ENCODE assay signal across 16 cellular contexts in the genomic region with DNA sequence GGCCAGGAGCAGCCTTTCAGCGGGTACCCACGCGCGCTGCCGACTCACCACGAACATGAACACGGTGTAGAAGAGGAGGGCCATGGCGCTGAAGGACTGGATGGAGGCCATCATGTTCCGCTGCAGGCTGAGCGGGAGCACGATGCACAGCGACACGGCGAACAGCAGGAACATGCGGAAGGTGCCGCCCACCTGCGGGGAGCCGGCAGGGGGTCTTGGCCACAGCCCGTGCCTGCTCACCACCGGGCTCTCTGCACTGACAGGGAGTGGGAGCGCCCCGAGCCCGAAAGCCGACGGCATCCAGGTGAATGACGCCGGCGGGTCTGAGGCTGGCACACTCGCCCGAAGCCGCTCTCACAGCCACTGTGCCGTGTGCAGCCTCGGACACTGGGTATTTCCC. TPM values are rescaled to one million over a fixed set of nuclear protein-coding genes. Genes with fewer than 3 reads are reported as not detected.
DNase-seq lines count a peak whose midpoint lies in the region; ATAC-seq, FAIRE-seq and TF ChIP-seq lines count a peak whose summit lies in the region.
"Had no signal": no experiment of that assay in that cellular context is flagged by ENCODE, and none has a peak within 500 bp of the region (broad histone marks: within the 10 kb centered on the region; RNA-seq: fewer than 3 reads in every experiment).

No MANE protein-coding gene starts in this region.

- intact Hi-C loops in kidney (cut with DNase I): no loop called here

- no peak overlapping the region for H3K4me3 ChIP-seq in kidney (ENCODE audit: low read length in 2 of 2)
- H3K4me3 ChIP-seq: K562 had no signal

- H3K9ac ChIP-seq in kidney (ENCODE audit: low read length in 2 of 2): no peak overlapping the region

- no peaks in the 10 kb centered on the region for H3K9me3 Mint-ChIP-seq in activated T-cell treated with anti-CD3 and anti-CD28 coated beads, Interleukin-2, amount 50 U/mL, for 4 hours
- H3K9me3 Mint-ChIP-seq: CD4-positive, alpha-beta memory T cell; HFFc6 had no signal

- no peak for TF ChIP-seq CTCF in kidney (IDR thresholded peaks at IDR 0.05; ENCODE audit: borderline replicate concordance, extremely low read depth, insufficient read depth)

- peaks cover 3 to 23% of the 10 kb centered on the region in 2 donors for H3K36me3 ChIP-seq in kidney (ENCODE audit: control insufficient read depth in 1 of 2, insufficient read depth in 2 of 2, low read length in 2 of 2)

- no peaks in the 10 kb centered on the region for H3K27me3 Mint-ChIP-seq in T-helper 17 cell
- H3K27me3 Mint-ChIP-seq in activated T-cell treated with anti-CD3 and anti-CD28 coated beads, Interleukin-2, amount 50 U/mL, for 4 hours (ENCODE audit: low read depth): no peaks in the 10 kb centered on the region
- H3K27me3 Mint-ChIP-seq: B cell; CD4-positive, alpha-beta memory T cell had no signal

- H3K4me1 Mint-ChIP-seq in T-helper 17 cell: peaks cover 21% of the 10 kb centered on the region
- H3K4me1 Mint-ChIP-seq in activated T-cell treated with anti-CD3 and anti-CD28 coated beads, Interleukin-2, amount 50 U/mL, for 4 hours (ENCODE audit: low read depth): peaks cover 25% of the 10 kb centered on the region

- H3K36me3 Mint-ChIP-seq in T-helper 17 cell (ENCODE audit: low read depth): no peaks in the 10 kb centered on the region
- peaks cover 13% of the 10 kb centered on the region for H3K36me3 Mint-ChIP-seq in activated T-cell treated with anti-CD3 and anti-CD28 coated beads, Interleukin-2, amount 50 U/mL, for 4 hours (ENCODE audit: insufficient read depth)

- DNase-seq in COR-L47 (lab: John Stamatoyannopoulos, UW): peak; percentile 36
- no peak for DNase-seq in T-helper 17 cell
- peak; percentile 69 for DNase-seq in kidney
- DNase-seq in activated T-cell treated with anti-CD3 and anti-CD28 coated beads, Interleukin-2, amount 50 U/mL, for 4 hours: no peak
- DNase-seq: CD4-positive, alpha-beta memory T cell; DMS153; GF-D8; HCEC 1CT; HFFc6 had no signal

- no peak overlapping the region for H3K4me3 Mint-ChIP-seq in T-helper 17 cell
- no peak overlapping the region for H3K4me3 Mint-ChIP-seq in activated T-cell treated with anti-CD3 and anti-CD28 coated beads, Interleukin-2, amount 50 U/mL, for 4 hours
- H3K4me3 Mint-ChIP-seq: B cell; CD4-positive, alpha-beta memory T cell; HFFc6 had no signal

- FAIRE-seq in kidney (lab: Jason Lieb, UNC): no peak
- FAIRE-seq: A204.1, D721Med, HTR-8/SVneo, K562 had no signal

- ATAC-seq in T-helper 17 cell (no peak), HG03039 (IDR thresholded peaks at IDR 0.05; ENCODE audit: unreplicated experiment) (no peak)
- no peak for ATAC-seq in activated T-cell treated with anti-CD3 and anti-CD28 coated beads, Interleukin-2, amount 50 U/mL, for 4 hours
- ATAC-seq: K562 had no signal

- no peak overlapping the region for H3K27ac ChIP-seq in kidney (ENCODE audit: low read depth in 2 of 2, low read length in 2 of 2)
- H3K27ac ChIP-seq: C4-2B had no signal

- peaks cover 0 to 7% of the 10 kb centered on the region in 2 donors for H3K4me1 ChIP-seq in kidney (ENCODE audit: control insufficient read depth in 1 of 2, insufficient read depth in 1 of 2, low read depth in 1 of 2, low read length in 2 of 2)

- H3K27ac Mint-ChIP-seq in T-helper 17 cell: peak overlapping the region; percentile 29
- H3K27ac Mint-ChIP-seq: B cell; CD4-positive, alpha-beta memory T cell; HFFc6 had no signal

- H3K9me3 ChIP-seq in T-helper 17 cell (ENCODE audit: control insufficient read depth, low read length, poor library complexity, severe bottlenecking) (no peaks in the 10 kb centered on the region), kidney (ENCODE audit: control insufficient read depth in 1 of 2, low read length in 2 of 2) (no peaks in the 10 kb centered on the region)

RNA-seq across cellular contexts. Expression of a gene that starts 13.0 kb away (rescaled TPM):
- total RNA-seq in T-helper 17 cell: 10 to 100 TPM; 59.4 to 98.4 TPM
- 89.7 TPM for total RNA-seq in kidney
- 72.7 TPM for polyA plus RNA-seq in kidney (ENCODE audit: insufficient read depth, low read depth, low replicate concordance)
- 10 to 100 TPM; 45.7 to 58.6 (median 53.9) TPM for total RNA-seq in activated T-cell treated with anti-CD3 and anti-CD28 coated beads, Interleukin-2, amount 50 U/mL, for 4 hours

RNA-seq across cellular contexts. Expression of a gene that starts 43.0 kb away (rescaled TPM):
- 10 to 100 TPM; 30.6 to 37.0 TPM for total RNA-seq in T-helper 17 cell
- 38.6 TPM for total RNA-seq in kidney
- 134 TPM for polyA plus RNA-seq in kidney (ENCODE audit: insufficient read depth, low read depth, low replicate concordance)
- 100 to 1,000 TPM; 123 to 144 (median 143) TPM for total RNA-seq in activated T-cell treated with anti-CD3 and anti-CD28 coated beads, Interleukin-2, amount 50 U/mL, for 4 hours

RNA-seq across cellular contexts. Expression of a gene that starts 43.3 kb away (rescaled TPM):
- 10 to 100 TPM; 84.1 to 90.9 TPM for total RNA-seq in T-helper 17 cell
- total RNA-seq in kidney: 42.8 TPM
- polyA plus RNA-seq in kidney (ENCODE audit: insufficient read depth, low read depth, low replicate concordance): 13.9 TPM
- 10 to 100 TPM; 42.7 to 52.2 (median 47.4) TPM for total RNA-seq in activated T-cell treated with anti-CD3 and anti-CD28 coated beads, Interleukin-2, amount 50 U/mL, for 4 hours

RNA-seq across cellular contexts. Expression of a gene that starts 59.4 kb away (rescaled TPM):
- total RNA-seq in T-helper 17 cell (10 to 100 TPM in 1 of 2 donors, 1 to 10 TPM in 1; 8.2 to 10.5 TPM), kidney (7.5 TPM)
- 6.9 TPM for polyA plus RNA-seq in kidney (ENCODE audit: insufficient read depth, low read depth, low replicate concordance)
- 10 to 100 TPM; 12.3 to 12.8 (median 12.7) TPM for total RNA-seq in activated T-cell treated with anti-CD3 and anti-CD28 coated beads, Interleukin-2, amount 50 U/mL, for 4 hours

Comparison
In these comparisons a context has a peak if more than half of its experiments do, and no peak if none do; other contexts are left out.
1. DNase-seq: peak in COR-L47 (single experiment) and kidney (single experiment); none in T-helper 17 cell (0 of 3) and activated T-cell treated with anti-CD3 and anti-CD28 coated beads, Interleukin-2, amount 50 U/mL, for 4 hours (single experiment).